In the genomic region with DNA sequence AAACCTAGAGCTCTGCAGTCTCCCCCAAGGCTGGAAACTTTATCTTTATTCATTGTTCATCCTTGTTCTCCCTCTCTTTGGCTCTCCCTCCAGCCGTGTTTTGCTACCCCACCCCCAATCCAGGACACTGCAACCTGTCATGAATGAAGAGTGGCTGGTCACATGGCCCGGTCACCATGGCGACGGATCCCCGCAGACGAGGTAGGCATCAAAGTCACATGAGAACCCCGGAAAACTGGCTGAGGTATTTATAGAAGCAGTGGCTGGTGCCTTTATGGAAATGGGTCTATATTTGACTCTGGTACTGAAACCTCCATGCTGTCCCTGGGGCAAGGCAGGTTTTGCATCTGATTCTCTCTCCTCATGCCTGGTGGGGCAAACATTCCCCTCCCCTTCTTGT, we compare ENCODE assay signal across 10 cellular contexts. TPM values are rescaled to one million over a fixed set of nuclear protein-coding genes. Genes with fewer than 3 reads are reported as not detected.
DNase-seq lines count a peak whose midpoint lies in the region; ATAC-seq and TF ChIP-seq lines count a peak whose summit lies in the region.
"Had no signal": no experiment of that assay in that cellular context is flagged by ENCODE, and none has a peak within 500 bp of the region (broad histone marks: within the 10 kb centered on the region; RNA-seq: fewer than 3 reads in every experiment).

No MANE protein-coding gene starts in this region.

- peaks cover 0 to 3% of the 10 kb centered on the region in 2 donors for H3K4me1 ChIP-seq in naive thymus-derived CD4-positive, alpha-beta T cell (ENCODE audit: control insufficient read depth in 2 of 2, insufficient read depth in 2 of 2, low read length in 2 of 2)
- no peaks in the 10 kb centered on the region for H3K4me1 ChIP-seq in PC-3 (ENCODE audit: insufficient read depth, low read length)

- H3K9me2 ChIP-seq in PC-3 (replicated peaks; ENCODE audit: low read length): no peaks in the 10 kb centered on the region

- H3K9ac ChIP-seq in PC-3 (ENCODE audit: low read length): no peak overlapping the region

- no peaks in the 10 kb centered on the region for H3K9me3 ChIP-seq in naive thymus-derived CD4-positive, alpha-beta T cell (ENCODE audit: control insufficient read depth in 2 of 3, low read length in 3 of 3)
- no peaks in the 10 kb centered on the region for H3K9me3 ChIP-seq in PC-3 (ENCODE audit: low read length)

- no peaks in the 10 kb centered on the region for H3K79me2 ChIP-seq in PC-3 (ENCODE audit: low read length)

- H3K27me3 Mint-ChIP-seq in activated naive CD8-positive, alpha-beta T cell treated with anti-CD3 and anti-CD28 coated beads for 36 hours: peaks cover 41% of the 10 kb centered on the region
- peaks cover 21 to 56% (median 50%) of the 10 kb centered on the region in 5 donors for H3K27me3 Mint-ChIP-seq in naive thymus-derived CD4-positive, alpha-beta T cell

- TF ChIP-seq CTCF in PC-3 (conservative IDR thresholded peaks at IDR 0.05; ENCODE audit: low read depth, low read length): no peak

- H3K27ac ChIP-seq in naive thymus-derived CD4-positive, alpha-beta T cell (ENCODE audit: low read depth, low read length): no peak overlapping the region
- H3K27ac ChIP-seq in PC-3 (ENCODE audit: low read length): no peak overlapping the region
- H3K27ac ChIP-seq: epithelial cell of prostate had no signal

- no peak overlapping the region for H3K27ac Mint-ChIP-seq in activated naive CD8-positive, alpha-beta T cell treated with anti-CD3 and anti-CD28 coated beads for 36 hours
- H3K27ac Mint-ChIP-seq in naive thymus-derived CD4-positive, alpha-beta T cell: peak overlapping the region in 1 of 9 donors; percentile 53
- H3K27ac Mint-ChIP-seq: activated B cell treated with CpG ODN at 0.5 μM for 24 hours had no signal

- H3K36me3 ChIP-seq in naive thymus-derived CD4-positive, alpha-beta T cell (ENCODE audit: control insufficient read depth in 2 of 3, insufficient read depth in 3 of 3, low read length in 3 of 3): no peaks in the 10 kb centered on the region
- H3K36me3 ChIP-seq in PC-3 (ENCODE audit: low read depth, low read length): no peaks in the 10 kb centered on the region

- H3K4me3 Mint-ChIP-seq in activated naive CD8-positive, alpha-beta T cell treated with anti-CD3 and anti-CD28 coated beads for 36 hours: no peak overlapping the region
- H3K4me3 Mint-ChIP-seq in naive thymus-derived CD4-positive, alpha-beta T cell: peak overlapping the region in 8 of 10 donors; percentile 1 to 53 (median 14)
- H3K4me3 Mint-ChIP-seq: activated B cell treated with CpG ODN at 0.5 μM for 24 hours had no signal

- POLR2A ChIA-PET in naive thymus-derived CD4-positive, alpha-beta T cell (lab: Charles Lee): no interaction called here
- POLR2A ChIA-PET in PC-3 (lab: Charles Lee; ENCODE audit: unreplicated experiment): no interaction called here

- DNase-seq in G401 (ENCODE audit: low spot score) (peak; percentile 99), NCI-H2081 treated with DMSO at 0.1 percent for 48 hours (lab: John Stamatoyannopoulos, UW) (peak; percentile 39), GF-D8 (lab: John Stamatoyannopoulos, UW) (no peak), PC-3 (no peak)
- peak; percentile 40 for DNase-seq in activated naive CD8-positive, alpha-beta T cell treated with anti-CD3 and anti-CD28 coated beads for 36 hours
- peak in 6 of 9 donors; percentile 14 to 37 (median 30) for DNase-seq in naive thymus-derived CD4-positive, alpha-beta T cell
- DNase-seq: activated B cell treated with CpG ODN at 0.5 μM for 24 hours had no signal

- H3K4me3 ChIP-seq in naive thymus-derived CD4-positive, alpha-beta T cell (ENCODE audit: low read length): no peak overlapping the region
- no peak overlapping the region for H3K4me3 ChIP-seq in PC-3 (ENCODE audit: low read length)

- in situ Hi-C loops in G401 (cut with HindIII; ENCODE audit: low sequenced_read_pairs): no loop called here

- H3K36me3 Mint-ChIP-seq in activated naive CD8-positive, alpha-beta T cell treated with anti-CD3 and anti-CD28 coated beads for 36 hours: no peaks in the 10 kb centered on the region
- no peaks in the 10 kb centered on the region for H3K36me3 Mint-ChIP-seq in naive thymus-derived CD4-positive, alpha-beta T cell

- peak; percentile 41 for ATAC-seq in naive thymus-derived CD4-positive, alpha-beta T cell
- ATAC-seq in HG03571 (IDR thresholded peaks at IDR 0.05; ENCODE audit: unreplicated experiment) (no peak), GM19455 (IDR thresholded peaks at IDR 0.05; ENCODE audit: unreplicated experiment) (no peak), PC-3 (no peak)

- no peaks in the 10 kb centered on the region for H3K9me3 Mint-ChIP-seq in activated naive CD8-positive, alpha-beta T cell treated with anti-CD3 and anti-CD28 coated beads for 36 hours
- no peaks in the 10 kb centered on the region for H3K9me3 Mint-ChIP-seq in naive thymus-derived CD4-positive, alpha-beta T cell
- H3K9me3 Mint-ChIP-seq: activated B cell treated with CpG ODN at 0.5 μM for 24 hours had no signal

- H3K4me1 Mint-ChIP-seq in activated naive CD8-positive, alpha-beta T cell treated with anti-CD3 and anti-CD28 coated beads for 36 hours: peaks cover 11% of the 10 kb centered on the region
- H3K4me1 Mint-ChIP-seq in naive thymus-derived CD4-positive, alpha-beta T cell: peaks cover 7 to 21% (median 16%) of the 10 kb centered on the region in 7 donors

- no peaks in the 10 kb centered on the region for H3F3A ChIP-seq in PC-3 (ENCODE audit: low read length, unreplicated experiment)

- H2AFZ ChIP-seq in PC-3 (ENCODE audit: low read length): no peak overlapping the region

- intact Hi-C loops in naive thymus-derived CD4-positive, alpha-beta T cell (cut with micrococcal nuclease): no loop called here
- intact Hi-C loops in PC-3 (cut with micrococcal nuclease): no loop called here

- H4K20me1 ChIP-seq in PC-3 (ENCODE audit: low read length): no peaks in the 10 kb centered on the region

- H3K4me2 ChIP-seq in PC-3 (ENCODE audit: low read length): no peak overlapping the region

- peaks cover 0 to 3% of the 10 kb centered on the region in 2 donors for H3K27me3 ChIP-seq in naive thymus-derived CD4-positive, alpha-beta T cell (ENCODE audit: control insufficient read depth in 2 of 2, insufficient read depth in 2 of 2, low read length in 2 of 2)
- H3K27me3 ChIP-seq in PC-3 (ENCODE audit: low read length): peaks cover 67% of the 10 kb centered on the region

- BruUV-seq in PC-3 (replicated peaks; lab: Mats Ljungman, UMichigan): no TSS peak

- CTCF ChIA-PET in naive thymus-derived CD4-positive, alpha-beta T cell (lab: Charles Lee): no interaction called here
- CTCF ChIA-PET in PC-3 (lab: Charles Lee): no interaction called here

RNA-seq across cellular contexts. Expression of a gene that starts 13.4 kb away (rescaled TPM):
- total RNA-seq in G401 (2014; rRNA removed; shearing (Covaris generic)): 0.92 and 1.3 TPM in 2 replicates
- under 1 TPM; 0.04 to 0.10 TPM for total RNA-seq in activated naive CD8-positive, alpha-beta T cell treated with anti-CD3 and anti-CD28 coated beads for 36 hours
- not detected for total RNA-seq in naive thymus-derived CD4-positive, alpha-beta T cell
- polyA plus RNA-seq in naive thymus-derived CD4-positive, alpha-beta T cell: not detected
- total RNA-seq in PC-3 (2014; rRNA removed): not detected in 2 replicates
- total RNA-seq: activated B cell treated with CpG ODN at 0.5 μM for 24 hours had no signal

RNA-seq across cellular contexts. Expression of a gene that starts 24.7 kb away (rescaled TPM):
- not detected in 2 replicates for total RNA-seq in G401 (2014; rRNA removed; shearing (Covaris generic))
- total RNA-seq in activated naive CD8-positive, alpha-beta T cell treated with anti-CD3 and anti-CD28 coated beads for 36 hours: not detected
- total RNA-seq in naive thymus-derived CD4-positive, alpha-beta T cell: not detected
- polyA plus RNA-seq in naive thymus-derived CD4-positive, alpha-beta T cell: not detected
- total RNA-seq in PC-3 (2014; rRNA removed): 0.07 TPM in 1 of 2 replicates, not detected in the other
- total RNA-seq: activated B cell treated with CpG ODN at 0.5 μM for 24 hours had no signal

Comparison
In these comparisons a context has a peak if more than half of its experiments do, and no peak if none do; other contexts are left out.
1. DNase-seq: peak in G401 (single experiment), NCI-H2081 treated with DMSO at 0.1 percent for 48 hours (single experiment), activated naive CD8-positive, alpha-beta T cell treated with anti-CD3 and anti-CD28 coated beads for 36 hours (single experiment) and naive thymus-derived CD4-positive, alpha-beta T cell (6 of 9); none in GF-D8 (single experiment) and PC-3 (single experiment).